In genomic region chr6:15391500-15391899, GRCh38 we compare ENCODE assay signal across 1 cellular context.
TF ChIP-seq lines count a peak whose summit lies in the region.

No MANE protein-coding gene starts in this region.

TF ChIP-seq in K562, 482 proteins besides CTCF, POLR2A, EP300 and RAD21 (continued from another document):
- TF ChIP-seq ZBTB11 (CRISPR knock-in tag; IDR thresholded peaks at IDR 0.05) (no peak), SNAPC5 (CRISPR knock-in tag; IDR thresholded peaks at IDR 0.05) (no peak), CBX3 (IDR thresholded peaks at IDR 0.05; ENCODE audit: borderline replicate concordance in 1 of 2, low read length in 2 of 2) (no peak), BACH1 (tag; IDR thresholded peaks at IDR 0.05) (no peak), ZNF696 (CRISPR knock-in tag; conservative IDR thresholded peaks at IDR 0.05) (no peak), FOXA3 (CRISPR knock-in tag; conservative IDR thresholded peaks at IDR 0.05 in 1 of 2, IDR thresholded peaks at IDR 0.05 in 1 of 2) (no peak), ZNF511 (CRISPR knock-in tag; IDR thresholded peaks at IDR 0.05) (no peak), ZC3H4 (CRISPR knock-in tag; IDR thresholded peaks at IDR 0.05; ENCODE audit: borderline replicate concordance) (no peak), CHCHD3 (CRISPR knock-in tag; IDR thresholded peaks at IDR 0.05) (no peak), SREBF1 (IDR thresholded peaks at IDR 0.05; ENCODE audit: borderline replicate concordance, low read depth, low read length) (no peak), SAP30 (IDR thresholded peaks at IDR 0.05; ENCODE audit: borderline replicate concordance, insufficient read depth, low read depth, low read length, poor library complexity, severe bottlenecking) (no peak), CEBPB (tag; IDR thresholded peaks at IDR 0.05) (peak; percentile 55; the same call in 1 of the 2 replicates), MTA1 (IDR thresholded peaks at IDR 0.05; ENCODE audit: borderline replicate concordance) (no peak), NCOA2 (IDR thresholded peaks at IDR 0.05; ENCODE audit: partially characterized antibody in 2 of 2) (no peak)
